ENCODE assay signal across 8 cellular contexts in genomic region chr1:244833734-244834595, GRCh38. TPM values are rescaled to one million over a fixed set of nuclear protein-coding genes. Genes with fewer than 3 reads are reported as not detected.
DNase-seq lines count a peak whose midpoint lies in the region; ATAC-seq and TF ChIP-seq lines count a peak whose summit lies in the region.

No MANE protein-coding gene starts in this region.

- ATAC-seq in CD4-positive, alpha-beta T cell (ENCODE audit: poor library complexity) = peak; percentile 41
- ATAC-seq in GM21447 (IDR thresholded peaks at IDR 0.05; ENCODE audit: unreplicated experiment) (peak; percentile 8), T-cell (replicated peaks in 1 of 4) (peak; percentile 22 to 28 (median 26)), GM21367 (IDR thresholded peaks at IDR 0.05; ENCODE audit: unreplicated experiment) (no peak)

- TF ChIP-seq CTCF in CD4-positive, alpha-beta T cell (IDR thresholded peaks at IDR 0.05) = no peak
- TF ChIP-seq CTCF in left ventricle myocardium inferior (IDR thresholded peaks at IDR 0.05; ENCODE audit: borderline replicate concordance) (peak; percentile 43), progenitor cell of endocrine pancreas (IDR thresholded peaks at IDR 0.05; ENCODE audit: unreplicated experiment) (peak; percentile 46)

- peaks cover 38% of the 10 kb centered on the region for H3K4me1 Mint-ChIP-seq in CD4-positive, alpha-beta T cell (ENCODE audit: low read depth)
- H3K4me1 Mint-ChIP-seq in T-cell (peaks cover 32 to 43% (median 38%) of the 10 kb centered on the region in 3 donors), progenitor cell of endocrine pancreas (ENCODE audit: low read depth) (peaks cover 26% of the 10 kb centered on the region)

- H3K27me3 ChIP-seq in CD4-positive, alpha-beta T cell (ENCODE audit: control insufficient read depth, insufficient read depth, low read length) = no peaks in the 10 kb centered on the region
- no peaks in the 10 kb centered on the region for H3K27me3 ChIP-seq in left ventricle myocardium inferior (ENCODE audit: low read depth)

- POLR2A ChIA-PET in CD4-positive, alpha-beta T cell (lab: Charles Lee) = interaction anchor here (0.6 to 16.6 kb wide), 32 partner anchors 10 to 1603 kb away, joined by 3 to 1262 read pairs (median 6); partner anchors contain the start of genes ADSS2, CATSPERE, CEP170 and DESI2
- POLR2A ChIA-PET in T-cell (lab: Charles Lee) = interaction anchor here (0.7 to 4.9 kb wide), 12 partner anchors 22 to 1738 kb away, joined by 3 to 109 read pairs (median 4); partner anchors contain the start of gene HNRNPU (in 2 of the 2)

- no peaks in the 10 kb centered on the region for H3K9me3 Mint-ChIP-seq in CD4-positive, alpha-beta T cell
- H3K9me3 Mint-ChIP-seq in T-cell (peaks cover 0 to 4% (median 0%) of the 10 kb centered on the region in 3 donors), progenitor cell of endocrine pancreas (ENCODE audit: low read depth) (no peaks in the 10 kb centered on the region)

- H3K9me3 ChIP-seq in CD4-positive, alpha-beta T cell (ENCODE audit: control insufficient read depth, low read length) = no peaks in the 10 kb centered on the region
- no peaks in the 10 kb centered on the region for H3K9me3 ChIP-seq in left ventricle myocardium inferior (replicated peaks)

- no peaks in the 10 kb centered on the region for H3K27me3 Mint-ChIP-seq in CD4-positive, alpha-beta T cell
- H3K27me3 Mint-ChIP-seq in T-cell = no peaks in the 10 kb centered on the region
- no peaks in the 10 kb centered on the region for H3K27me3 Mint-ChIP-seq in progenitor cell of endocrine pancreas

- peak; percentile 30 to 57 (median 42) for DNase-seq in CD4-positive, alpha-beta T cell
- DNase-seq in NCI-H1105 (lab: John Stamatoyannopoulos, UW) (peak; percentile 33), T-cell (peak; percentile 5 to 55 (median 40)), amniotic epithelial cell (ENCODE audit: low read depth) (peak; percentile 77), left ventricle myocardium inferior (peak; percentile 48), progenitor cell of endocrine pancreas (ENCODE audit: low spot score, unreplicated experiment) (peak; percentile 12)

- intact Hi-C loops in CD4-positive, alpha-beta T cell (cut with DNase I, micrococcal nuclease) = loop anchor here (1.0 to 10.0 kb wide), 6 partner anchors 85 to 1579 kb away; partner anchors contain the start of genes ADSS2 (in 1 of the 2), CATSPERE (in 1 of the 2), CEP170 (in 1 of the 2) and SDCCAG8 (in 1 of the 2)
- intact Hi-C loops in left ventricle myocardium inferior (cut with micrococcal nuclease) = loop anchor here (10.0 kb wide), 1 partner anchor 141 kb away; no protein-coding TSS in a partner anchor

- CTCF ChIA-PET in CD4-positive, alpha-beta T cell (lab: Charles Lee) = interaction anchor here (0.8 to 5.9 kb wide), 7 partner anchors 13 to 208 kb away, joined by 3 to 63 read pairs (median 10); partner anchors contain the start of gene HNRNPU
- CTCF ChIA-PET in T-cell (lab: Charles Lee) = interaction anchor here (0.5 to 2.4 kb wide), 9 partner anchors 19 to 1016 kb away, joined by 3 to 19 read pairs (median 4); partner anchors contain the start of gene HNRNPU (in 1 of the 2)

- peak overlapping the region; percentile 99 for H3K27ac Mint-ChIP-seq in CD4-positive, alpha-beta T cell
- H3K27ac Mint-ChIP-seq in T-cell (peak overlapping the region; percentile 99 to 100), progenitor cell of endocrine pancreas (peak overlapping the region; percentile 100)

- H3K4me3 Mint-ChIP-seq in CD4-positive, alpha-beta T cell = peak overlapping the region; percentile 98
- H3K4me3 Mint-ChIP-seq in T-cell (peak overlapping the region; percentile 86 to 95 (median 86)), progenitor cell of endocrine pancreas (ENCODE audit: low read depth) (peak overlapping the region; percentile 88)

- peaks cover 13% of the 10 kb centered on the region for H3K36me3 ChIP-seq in left ventricle myocardium inferior

- peaks cover 46% of the 10 kb centered on the region for H3K4me1 ChIP-seq in left ventricle myocardium inferior

- peaks cover 36% of the 10 kb centered on the region for H3K36me3 Mint-ChIP-seq in CD4-positive, alpha-beta T cell (ENCODE audit: low read depth)
- H3K36me3 Mint-ChIP-seq in T-cell = peaks cover 14% of the 10 kb centered on the region
- peaks cover 14% of the 10 kb centered on the region for H3K36me3 Mint-ChIP-seq in progenitor cell of endocrine pancreas (ENCODE audit: insufficient read depth)

- peak overlapping the region; percentile 79 for H3K4me3 ChIP-seq in left ventricle myocardium inferior

- H3K27ac ChIP-seq in CD4-positive, alpha-beta T cell (ENCODE audit: low read depth, low read length) = peak overlapping the region; percentile 97
- peak overlapping the region; percentile 99 for H3K27ac ChIP-seq in left ventricle myocardium inferior (replicated peaks)

RNA-seq across cellular contexts. Expression of gene COX20, which starts 1.5 kb away (rescaled TPM):
- total RNA-seq in CD4-positive, alpha-beta T cell = 10 to 100 TPM; 14.5 to 16.8 TPM
- total RNA-seq in T-cell (10 to 100 TPM; 17.0 to 32.0 (median 27.5) TPM), left ventricle myocardium inferior (68.8 TPM), progenitor cell of endocrine pancreas (31.0 and 31.8 TPM in 2 replicates)

RNA-seq across cellular contexts. Expression of gene HNRNPU, which starts 30.4 kb away (rescaled TPM):
- 100 to 1,000 TPM; 415 TPM for total RNA-seq in CD4-positive, alpha-beta T cell
- total RNA-seq in T-cell = 100 to 1,000 TPM; 302 to 498 (median 321) TPM
- total RNA-seq in left ventricle myocardium inferior = 167 TPM
- total RNA-seq in progenitor cell of endocrine pancreas = 512 and 526 TPM in 2 replicates

Comparison
In these comparisons a context has a peak if more than half of its experiments do, and no peak if none do; other contexts are left out.
1. DNase-seq: peak in every context shown above with its lines; median percentile 77 in amniotic epithelial cell; 48 in left ventricle myocardium inferior; 42 in CD4-positive, alpha-beta T cell; 40 in T-cell; 33 in NCI-H1105; 12 in progenitor cell of endocrine pancreas.